In the genomic region with DNA sequence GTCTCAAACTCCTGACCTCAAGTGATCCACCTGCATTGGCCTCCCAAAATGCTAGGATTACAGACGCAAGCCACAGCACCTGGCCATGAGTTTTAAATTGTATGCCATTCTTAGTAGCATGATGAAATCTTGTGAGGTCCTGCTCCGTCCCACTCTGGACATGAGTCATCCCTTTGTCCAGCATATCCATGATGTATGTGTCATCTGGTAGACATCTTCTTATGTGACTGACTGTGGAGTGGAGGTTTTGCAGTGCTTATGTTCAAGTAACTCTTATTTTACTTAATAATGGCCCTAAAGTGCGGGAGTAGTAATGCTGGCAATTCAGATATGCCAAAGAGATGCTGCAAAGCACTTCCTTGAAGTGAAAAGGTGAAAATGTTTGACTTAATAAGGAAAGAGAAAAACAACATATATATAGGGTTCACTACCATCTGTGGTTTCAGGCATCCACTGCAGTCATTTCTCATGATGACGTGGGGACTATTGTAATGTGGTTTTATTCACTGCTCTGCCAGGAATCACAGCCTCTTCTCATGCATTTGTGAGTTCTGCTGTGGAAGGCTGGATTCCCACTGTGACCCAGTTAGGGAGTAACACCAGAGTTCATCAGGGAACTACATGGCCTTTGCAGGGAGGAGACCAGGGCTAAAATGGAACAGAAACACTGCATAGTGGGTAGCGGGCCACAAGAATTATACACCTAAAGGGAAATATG, we compare ENCODE assay signal across 13 cellular contexts.
A peak's percentile ranks its signal among the peaks of the same experiment; 100 is the strongest.
DNase-seq lines count a peak whose midpoint lies in the region; ATAC-seq and TF ChIP-seq lines count a peak whose summit lies in the region.
"Had no signal": no experiment of that assay in that cellular context is flagged by ENCODE, and none has a peak within 500 bp of the region (broad histone marks: within the 10 kb centered on the region; RNA-seq: fewer than 3 reads in every experiment).

No MANE protein-coding gene starts in this region.

- no peak overlapping the region for H4K12ac ChIP-seq in trophoblast cell (ENCODE audit: low read depth, low read length)

- H3K4me2 ChIP-seq in PC-9 (no peak overlapping the region), trophoblast cell (ENCODE audit: low read length) (no peak overlapping the region)

- no peak overlapping the region for H2BK5ac ChIP-seq in trophoblast cell (ENCODE audit: low read depth, low read length, poor library complexity)

- H4K91ac ChIP-seq in trophoblast cell (ENCODE audit: low read depth, low read length): no peak overlapping the region

- H3K9ac ChIP-seq in trophoblast cell (ENCODE audit: low read length): no peak overlapping the region

- H4K20me1 ChIP-seq in PC-9 (ENCODE audit: insufficient read depth): no peaks in the 10 kb centered on the region

- no peak overlapping the region for H2BK120ac ChIP-seq in trophoblast cell (ENCODE audit: insufficient read depth, low read length, poor library complexity)

- H3K18ac ChIP-seq in trophoblast cell (ENCODE audit: low read length): no peak overlapping the region

- no CpG with 5 or more reads among the region's 5 CpGs for WGBS in trophoblast cell (ENCODE audit: extremely low coverage, insufficient coverage, insufficient read length)

- no peak overlapping the region for H3K4ac ChIP-seq in trophoblast cell (ENCODE audit: low read depth, low read length)

- no peaks in the 10 kb centered on the region for H3F3A ChIP-seq in PC-9 (ENCODE audit: insufficient read depth, low read depth)

- ATAC-seq in HG03439 (IDR thresholded peaks at IDR 0.05; ENCODE audit: unreplicated experiment): no peak
- no peak for ATAC-seq in HG03521 (IDR thresholded peaks at IDR 0.05; ENCODE audit: unreplicated experiment)
- ATAC-seq in stimulated activated naive CD8-positive, alpha-beta T cell treated with anti-CD3 and anti-CD28 coated beads, Interleukin-15, Interleukin-2, amounts not matched to agents 100 U/mL and 50 U/mL, for 24 hours: no peak
- ATAC-seq in GM19452 (IDR thresholded peaks at IDR 0.05; ENCODE audit: unreplicated experiment): no peak
- ATAC-seq: left lung had no signal

- no peaks in the 10 kb centered on the region for H3K27me3 ChIP-seq in PC-9 (ENCODE audit: insufficient read depth, low read depth)
- no peaks in the 10 kb centered on the region for H3K27me3 ChIP-seq in trophoblast cell (ENCODE audit: insufficient read depth, low read length)
- H3K27me3 ChIP-seq: left lung, neutrophil had no signal

- TF ChIP-seq CTCF in PC-9 (conservative IDR thresholded peaks at IDR 0.05): no peak

- BruUV-seq in PC-9 (replicated peaks; lab: Mats Ljungman, UMichigan): no TSS peak

- H2AFZ ChIP-seq in PC-9 (peak overlapping the region; percentile 52), trophoblast cell (ENCODE audit: insufficient read depth, low read length, poor library complexity) (no peak overlapping the region)

- H3K23ac ChIP-seq in trophoblast cell (ENCODE audit: low read length): no peak overlapping the region

- no peak overlapping the region for H3K4me3 ChIP-seq in PC-9
- no peak overlapping the region for H3K4me3 ChIP-seq in trophoblast cell (ENCODE audit: low read depth, low read length)
- H3K4me3 ChIP-seq: left lung had no signal

- CTCF ChIA-PET in PC-9 (lab: Charles Lee): no interaction called here

- no peak overlapping the region for H2BK12ac ChIP-seq in trophoblast cell (ENCODE audit: low read length)

- no peak overlapping the region for H3K14ac ChIP-seq in trophoblast cell (ENCODE audit: low read length)

- H3K27ac ChIP-seq in PC-9 (peak overlapping the region; percentile 48), trophoblast cell (ENCODE audit: low read depth, low read length) (no peak overlapping the region)
- H3K27ac ChIP-seq: left lung, neutrophil had no signal

- DNase-seq in GM03348 (ENCODE audit: low spot score) (peak; percentile 69), PC-9 (peak; percentile 28 to 68), dedifferentiated amniotic fluid mesenchymal stem cell (ENCODE audit: extremely low spot score) (peak; percentile 75), trophoblast cell (peak; percentile 44 to 80)
- no peak for DNase-seq in stimulated activated naive CD8-positive, alpha-beta T cell treated with anti-CD3 and anti-CD28 coated beads, Interleukin-15, Interleukin-2, amounts not matched to agents 100 U/mL and 50 U/mL, for 24 hours
- DNase-seq: activated CD8-positive, alpha-beta memory T cell treated with anti-CD3 and anti-CD28 coated beads, Interleukin-2, amount 50 U/mL, for 4 hours; left lung; NCI-H2029 treated with DMSO at 0.1 percent for 48 hours; T-helper 9 cell had no signal

- POLR2A ChIA-PET in PC-9 (lab: Charles Lee; ENCODE audit: unreplicated experiment): no interaction called here

- H3K9me2 ChIP-seq in PC-9 (ENCODE audit: insufficient read depth): no peaks in the 10 kb centered on the region

- no peak overlapping the region for H2AK5ac ChIP-seq in trophoblast cell (ENCODE audit: low read length)

- H3K79me1 ChIP-seq in trophoblast cell (ENCODE audit: low read length): no peaks in the 10 kb centered on the region

- H3K79me2 ChIP-seq in PC-9 (ENCODE audit: low read depth) (no peaks in the 10 kb centered on the region), trophoblast cell (ENCODE audit: control insufficient read depth, insufficient read depth, low read length, poor library complexity) (no peaks in the 10 kb centered on the region)

- no peak overlapping the region for H4K8ac ChIP-seq in trophoblast cell (ENCODE audit: low read depth, low read length)

- H3K9me3 ChIP-seq in PC-9 (ENCODE audit: insufficient read depth, low read depth) (no peaks in the 10 kb centered on the region), trophoblast cell (ENCODE audit: insufficient read depth, low read depth, low read length) (no peaks in the 10 kb centered on the region)
- H3K9me3 ChIP-seq: left lung, neutrophil had no signal

- H3K4me1 ChIP-seq in PC-9 (replicated peaks; ENCODE audit: insufficient read depth) (peaks cover 8% of the 10 kb centered on the region; the same call in 1 of the 2 replicates), trophoblast cell (ENCODE audit: control insufficient read depth in 1 of 2, insufficient read depth in 2 of 2, low read length in 2 of 2) (peaks cover 0 to 4% of the 10 kb centered on the region in 2 experiments)
- H3K4me1 ChIP-seq: left lung had no signal

- H3K36me3 ChIP-seq in PC-9 (ENCODE audit: low read depth) (no peaks in the 10 kb centered on the region), trophoblast cell (ENCODE audit: control insufficient read depth in 1 of 2, insufficient read depth in 2 of 2, low read length in 2 of 2) (no peaks in the 10 kb centered on the region)
- H3K36me3 ChIP-seq: left lung, neutrophil had no signal

- intact Hi-C loops in PC-9 (cut with micrococcal nuclease; ENCODE audit: unreplicated experiment): loop anchor here (2.0 to 5.0 kb wide), 2 partner anchors 23 to 106 kb away; no protein-coding TSS in a partner anchor
